In genomic region chr7:151117565-151117964, GRCh38 we compare ENCODE assay signal across 15 cellular contexts. TPM values are rescaled to one million over a fixed set of nuclear protein-coding genes. Genes with fewer than 3 reads are reported as not detected.
DNase-seq lines count a peak whose midpoint lies in the region; ATAC-seq and TF ChIP-seq lines count a peak whose summit lies in the region.
"Had no signal": no experiment of that assay in that cellular context is flagged by ENCODE, and none has a peak within 500 bp of the region (broad histone marks: within the 10 kb centered on the region; RNA-seq: fewer than 3 reads in every experiment).

No MANE protein-coding gene starts in this region.

- DNase-seq in CD4-positive, CD25-positive, alpha-beta regulatory T cell = peak in 2 of 3 donors; percentile 50 to 63
- DNase-seq in HL-60 (ENCODE audit: low read depth in 1 of 2, low spot score in 1 of 2) (peak in 1 of 2 experiments; percentile 70), gastrocnemius medialis (no peak), immature natural killer cell (no peak)
- peak; percentile 62 for DNase-seq in activated CD4-positive, alpha-beta memory T cell treated with anti-CD3 and anti-CD28 coated beads, Interleukin-2, amount 10 ng/mL, durations not matched to agents 7 days and 5 days
- DNase-seq in effector memory CD8-positive, alpha-beta T cell = peak; percentile 40 to 53 (median 49)
- DNase-seq: activated CD4-positive, CD25-positive, alpha-beta regulatory T cell treated with anti-CD3 and anti-CD28 coated beads, Interleukin-2, amount 50 U/mL, for 72 hours; foreskin keratinocyte; GOT3; MG63 had no signal

- peak; percentile 68 to 75 for ATAC-seq in CD4-positive, CD25-positive, alpha-beta regulatory T cell (ENCODE audit: low read depth in 2 of 2)
- peak; percentile 78 for ATAC-seq in effector memory CD8-positive, alpha-beta T cell (replicated peaks)
- ATAC-seq in gastrocnemius medialis (no peak), HG02852 (IDR thresholded peaks at IDR 0.05; ENCODE audit: unreplicated experiment) (no peak), HG02870 (IDR thresholded peaks at IDR 0.05; ENCODE audit: unreplicated experiment) (no peak)
- ATAC-seq: foreskin keratinocyte, mucosa of descending colon had no signal

- no peaks in the 10 kb centered on the region for H3K36me3 ChIP-seq in CD4-positive, CD25-positive, alpha-beta regulatory T cell (ENCODE audit: control insufficient read depth, insufficient read depth, low read length)
- H3K36me3 ChIP-seq in gastrocnemius medialis = peaks cover 0 to 37% of the 10 kb centered on the region in 2 donors

- H3K4me1 ChIP-seq in CD4-positive, CD25-positive, alpha-beta regulatory T cell (ENCODE audit: control insufficient read depth, insufficient read depth, low read length, poor library complexity, severe bottlenecking) = peaks cover 4% of the 10 kb centered on the region
- peaks cover 0 to 4% of the 10 kb centered on the region in 2 donors for H3K4me1 ChIP-seq in gastrocnemius medialis

- CTCF ChIA-PET in activated CD4-positive, alpha-beta memory T cell treated with anti-CD3 and anti-CD28 coated beads, Interleukin-2, amount 10 ng/mL, durations not matched to agents 7 days and 5 days (lab: Charles Lee) = interaction anchor here (1.0 to 1.2 kb wide), 2 partner anchors 14 to 99 kb away, joined by 3 to 4 read pairs; no protein-coding TSS in a partner anchor

- H3K27ac Mint-ChIP-seq in CD4-positive, CD25-positive, alpha-beta regulatory T cell = peak overlapping the region; percentile 56 to 89 (median 89)
- H3K27ac Mint-ChIP-seq in activated CD4-positive, alpha-beta memory T cell treated with anti-CD3 and anti-CD28 coated beads, Interleukin-2, amount 10 ng/mL, durations not matched to agents 7 days and 5 days = peak overlapping the region; percentile 77
- peak overlapping the region; percentile 80 to 91 for H3K27ac Mint-ChIP-seq in effector memory CD8-positive, alpha-beta T cell
- H3K27ac Mint-ChIP-seq in immature natural killer cell = no peak overlapping the region

- H3K36me3 Mint-ChIP-seq in CD4-positive, CD25-positive, alpha-beta regulatory T cell = peaks cover 10% of the 10 kb centered on the region
- H3K36me3 Mint-ChIP-seq in activated CD4-positive, alpha-beta memory T cell treated with anti-CD3 and anti-CD28 coated beads, Interleukin-2, amount 10 ng/mL, durations not matched to agents 7 days and 5 days (ENCODE audit: low read depth) = peaks cover 9% of the 10 kb centered on the region
- peaks cover 16% of the 10 kb centered on the region for H3K36me3 Mint-ChIP-seq in effector memory CD8-positive, alpha-beta T cell (ENCODE audit: insufficient read depth)
- peaks cover 4 to 16% (median 6%) of the 10 kb centered on the region in 3 donors for H3K36me3 Mint-ChIP-seq in immature natural killer cell

- in situ Hi-C loops in gastrocnemius medialis (cut with MboI; ENCODE audit: low sequenced_read_pairs in 4 of 4) = no loop called here

- peak overlapping the region; percentile 6 for H3K27ac ChIP-seq in CD4-positive, CD25-positive, alpha-beta regulatory T cell (ENCODE audit: insufficient read depth, low read length, poor library complexity, severe bottlenecking)
- H3K27ac ChIP-seq in HL-60 (replicated peaks) (peak overlapping the region; percentile 21), gastrocnemius medialis (no peak overlapping the region)
- H3K27ac ChIP-seq: C4-2B, foreskin keratinocyte had no signal

- POLR2A ChIA-PET in activated CD4-positive, alpha-beta memory T cell treated with anti-CD3 and anti-CD28 coated beads, Interleukin-2, amount 10 ng/mL, durations not matched to agents 7 days and 5 days (lab: Charles Lee) = interaction anchor here (0.8 to 1.1 kb wide), 3 partner anchors 12 to 116 kb away, joined by 3 read pairs; no protein-coding TSS in a partner anchor

- H3K4me3 Mint-ChIP-seq in CD4-positive, CD25-positive, alpha-beta regulatory T cell = peak overlapping the region; percentile 73 to 78 (median 77)
- H3K4me3 Mint-ChIP-seq in activated CD4-positive, alpha-beta memory T cell treated with anti-CD3 and anti-CD28 coated beads, Interleukin-2, amount 10 ng/mL, durations not matched to agents 7 days and 5 days = peak overlapping the region; percentile 71
- peak overlapping the region; percentile 66 to 70 for H3K4me3 Mint-ChIP-seq in effector memory CD8-positive, alpha-beta T cell
- no peak overlapping the region for H3K4me3 Mint-ChIP-seq in immature natural killer cell

- H3K4me3 ChIP-seq in CD4-positive, CD25-positive, alpha-beta regulatory T cell (ENCODE audit: low read depth, low read length) = peak overlapping the region; percentile 10
- no peak overlapping the region for H3K4me3 ChIP-seq in HL-60 (replicated peaks; ENCODE audit: insufficient read depth, low read length)
- H3K4me3 ChIP-seq in gastrocnemius medialis = no peak overlapping the region
- H3K4me3 ChIP-seq: MG63, mucosa of descending colon had no signal

- H3K4me1 Mint-ChIP-seq in CD4-positive, CD25-positive, alpha-beta regulatory T cell = peaks cover 0 to 20% (median 4%) of the 10 kb centered on the region in 4 donors
- peaks cover 18% of the 10 kb centered on the region for H3K4me1 Mint-ChIP-seq in activated CD4-positive, alpha-beta memory T cell treated with anti-CD3 and anti-CD28 coated beads, Interleukin-2, amount 10 ng/mL, durations not matched to agents 7 days and 5 days
- H3K4me1 Mint-ChIP-seq in effector memory CD8-positive, alpha-beta T cell (ENCODE audit: low read depth in 2 of 2) = peaks cover 5 to 17% of the 10 kb centered on the region in 2 donors
- H3K4me1 Mint-ChIP-seq in immature natural killer cell = peaks cover 0 to 3% of the 10 kb centered on the region in 2 donors

- no peak for TF ChIP-seq POLR2A in gastrocnemius medialis (IDR thresholded peaks at IDR 0.05)

- H3K9me3 ChIP-seq in CD4-positive, CD25-positive, alpha-beta regulatory T cell (ENCODE audit: control insufficient read depth in 2 of 2, low read length in 2 of 2) = no peaks in the 10 kb centered on the region
- H3K9me3 ChIP-seq in gastrocnemius medialis = no peaks in the 10 kb centered on the region
- H3K9me3 ChIP-seq: MG63, mucosa of descending colon had no signal

- H3K9me3 Mint-ChIP-seq in CD4-positive, CD25-positive, alpha-beta regulatory T cell = no peaks in the 10 kb centered on the region
- H3K9me3 Mint-ChIP-seq in activated CD4-positive, alpha-beta memory T cell treated with anti-CD3 and anti-CD28 coated beads, Interleukin-2, amount 10 ng/mL, durations not matched to agents 7 days and 5 days = no peaks in the 10 kb centered on the region
- no peaks in the 10 kb centered on the region for H3K9me3 Mint-ChIP-seq in effector memory CD8-positive, alpha-beta T cell
- no peaks in the 10 kb centered on the region for H3K9me3 Mint-ChIP-seq in immature natural killer cell

- intact Hi-C loops in gastrocnemius medialis (cut with DNase I; ENCODE audit: low total_unique reads) = no loop called here

- no peaks in the 10 kb centered on the region for H3K27me3 ChIP-seq in CD4-positive, CD25-positive, alpha-beta regulatory T cell (ENCODE audit: control insufficient read depth, insufficient read depth, low read length)
- H3K27me3 ChIP-seq in HL-60 (ENCODE audit: insufficient read depth, poor library complexity, severe bottlenecking) = no peaks in the 10 kb centered on the region
- no peaks in the 10 kb centered on the region for H3K27me3 ChIP-seq in gastrocnemius medialis
- H3K27me3 ChIP-seq: foreskin keratinocyte, MG63 had no signal

- no peak for TF ChIP-seq CTCF in HL-60 (IDR thresholded peaks at IDR 0.05; ENCODE audit: insufficient read depth, low read length)
- no peak for TF ChIP-seq CTCF in gastrocnemius medialis (IDR thresholded peaks at IDR 0.05 in 4 of 5, conservative IDR thresholded peaks at IDR 0.05 in 1 of 5)

- H3K27me3 Mint-ChIP-seq in CD4-positive, CD25-positive, alpha-beta regulatory T cell = peaks cover 17% of the 10 kb centered on the region
- peaks cover 11% of the 10 kb centered on the region for H3K27me3 Mint-ChIP-seq in activated CD4-positive, alpha-beta memory T cell treated with anti-CD3 and anti-CD28 coated beads, Interleukin-2, amount 10 ng/mL, durations not matched to agents 7 days and 5 days
- H3K27me3 Mint-ChIP-seq in effector memory CD8-positive, alpha-beta T cell = no peaks in the 10 kb centered on the region
- peaks cover 2 to 5% (median 3%) of the 10 kb centered on the region in 3 donors for H3K27me3 Mint-ChIP-seq in immature natural killer cell (ENCODE audit: low read depth in 3 of 3)

RNA-seq across cellular contexts. Expression of gene AGAP3, which starts 31.3 kb away (rescaled TPM):
- total RNA-seq in CD4-positive, CD25-positive, alpha-beta regulatory T cell = 24.7 TPM
- 1 to 10 TPM; 1.9 to 3.2 (median 2.7) TPM for polyA plus RNA-seq in CD4-positive, CD25-positive, alpha-beta regulatory T cell
- total RNA-seq in activated CD4-positive, alpha-beta memory T cell treated with anti-CD3 and anti-CD28 coated beads, Interleukin-2, amount 10 ng/mL, durations not matched to agents 7 days and 5 days = 10 to 100 TPM; 30.1 to 31.5 TPM
- total RNA-seq in gastrocnemius medialis = 10 to 100 TPM; 31.1 to 65.3 (median 36.3) TPM
- polyA plus RNA-seq in immature natural killer cell = 1 to 10 TPM; 2.8 to 6.3 (median 4.3) TPM

RNA-seq across cellular contexts. Expression of gene TMUB1, which starts 34.3 kb away (rescaled TPM):
- total RNA-seq in CD4-positive, CD25-positive, alpha-beta regulatory T cell = 53.9 TPM
- polyA plus RNA-seq in CD4-positive, CD25-positive, alpha-beta regulatory T cell = 10 to 100 TPM; 41.1 to 54.6 (median 48.3) TPM
- total RNA-seq in activated CD4-positive, alpha-beta memory T cell treated with anti-CD3 and anti-CD28 coated beads, Interleukin-2, amount 10 ng/mL, durations not matched to agents 7 days and 5 days = 10 to 100 TPM; 80.3 to 81.1 TPM
- 100 to 1,000 TPM in 2 of 4 donors, 10 to 100 TPM in 2; 55.5 to 137 (median 97.4) TPM for total RNA-seq in gastrocnemius medialis
- 10 to 100 TPM; 47.5 to 57.5 (median 49.6) TPM for polyA plus RNA-seq in immature natural killer cell

RNA-seq across cellular contexts. Expression of gene FASTK, which starts 37.0 kb away (rescaled TPM):
- 92.4 TPM for total RNA-seq in CD4-positive, CD25-positive, alpha-beta regulatory T cell
- polyA plus RNA-seq in CD4-positive, CD25-positive, alpha-beta regulatory T cell = 10 to 100 TPM; 39.5 to 53.3 (median 46.6) TPM
- 10 to 100 TPM; 70.0 to 72.7 TPM for total RNA-seq in activated CD4-positive, alpha-beta memory T cell treated with anti-CD3 and anti-CD28 coated beads, Interleukin-2, amount 10 ng/mL, durations not matched to agents 7 days and 5 days
- total RNA-seq in gastrocnemius medialis = 100 to 1,000 TPM; 108 to 181 (median 141) TPM
- polyA plus RNA-seq in immature natural killer cell = 10 to 100 TPM; 49.0 to 57.6 (median 51.2) TPM

RNA-seq across cellular contexts. Expression of gene GBX1, which starts 49.9 kb away (rescaled TPM):
- total RNA-seq in CD4-positive, CD25-positive, alpha-beta regulatory T cell = not detected
- not detected for polyA plus RNA-seq in CD4-positive, CD25-positive, alpha-beta regulatory T cell
- not detected for total RNA-seq in activated CD4-positive, alpha-beta memory T cell treated with anti-CD3 and anti-CD28 coated beads, Interleukin-2, amount 10 ng/mL, durations not matched to agents 7 days and 5 days
- under 1 TPM in 1 of 4 donors, not detected in 3; 0.58 TPM for total RNA-seq in gastrocnemius medialis
- not detected for polyA plus RNA-seq in immature natural killer cell
- total RNA-seq: foreskin keratinocyte, mucosa of descending colon, posterior vena cava had no signal
- polyA plus RNA-seq: foreskin keratinocyte had no signal

RNA-seq across cellular contexts. Expression of gene SLC4A2, which starts 58.2 kb away (rescaled TPM):
- 71.7 TPM for total RNA-seq in CD4-positive, CD25-positive, alpha-beta regulatory T cell
- polyA plus RNA-seq in CD4-positive, CD25-positive, alpha-beta regulatory T cell = 10 to 100 TPM; 11.6 to 13.9 (median 12.3) TPM
- 100 to 1,000 TPM in 1 of 2 experiments, 10 to 100 TPM in 1; 94.6 to 109 TPM for total RNA-seq in activated CD4-positive, alpha-beta memory T cell treated with anti-CD3 and anti-CD28 coated beads, Interleukin-2, amount 10 ng/mL, durations not matched to agents 7 days and 5 days
- total RNA-seq in gastrocnemius medialis = 10 to 100 TPM; 27.5 to 39.6 (median 33.0) TPM
- polyA plus RNA-seq in immature natural killer cell = 10 to 100 TPM in 2 of 3 donors, 1 to 10 TPM in 1; 6.7 to 19.8 (median 10.9) TPM

Comparison
In these comparisons a context has a peak if more than half of its experiments do, and no peak if none do; other contexts are left out.
1. ATAC-seq: peak in CD4-positive, CD25-positive, alpha-beta regulatory T cell (2 of 2) and effector memory CD8-positive, alpha-beta T cell (single experiment); none in gastrocnemius medialis (0 of 2), HG02852 (single experiment) and HG02870 (single experiment).
2. DNase-seq: peak in CD4-positive, CD25-positive, alpha-beta regulatory T cell (2 of 3), activated CD4-positive, alpha-beta memory T cell treated with anti-CD3 and anti-CD28 coated beads, Interleukin-2, amount 10 ng/mL, durations not matched to agents 7 days and 5 days (single experiment) and effector memory CD8-positive, alpha-beta T cell (3 of 3); none in gastrocnemius medialis (0 of 2) and immature natural killer cell (0 of 3).
3. H3K27ac ChIP-seq: peak in CD4-positive, CD25-positive, alpha-beta regulatory T cell (single experiment) and HL-60 (single experiment); none in gastrocnemius medialis (0 of 4).
4. H3K27ac Mint-ChIP-seq: peak in CD4-positive, CD25-positive, alpha-beta regulatory T cell (3 of 3), activated CD4-positive, alpha-beta memory T cell treated with anti-CD3 and anti-CD28 coated beads, Interleukin-2, amount 10 ng/mL, durations not matched to agents 7 days and 5 days (single experiment) and effector memory CD8-positive, alpha-beta T cell (2 of 2); none in immature natural killer cell (0 of 6).
5. H3K4me3 Mint-ChIP-seq: peak in CD4-positive, CD25-positive, alpha-beta regulatory T cell (4 of 4), activated CD4-positive, alpha-beta memory T cell treated with anti-CD3 and anti-CD28 coated beads, Interleukin-2, amount 10 ng/mL, durations not matched to agents 7 days and 5 days (single experiment) and effector memory CD8-positive, alpha-beta T cell (2 of 2); none in immature natural killer cell (0 of 5).